ENCODE assay signal across 2 cellular contexts in genomic region chr22:38080468-38080846, GRCh38.
A peak's percentile ranks its signal among the peaks of the same experiment; 100 is the strongest.
TF ChIP-seq lines count a peak whose summit lies in the region.

No MANE protein-coding gene starts in this region.

TF ChIP-seq in K562, 482 proteins besides CTCF, POLR2A, EP300 and RAD21:
- no peak for TF ChIP-seq TCF3 (CRISPR knock-in tag; IDR thresholded peaks at IDR 0.05)
- TF ChIP-seq MEF2D (tag; conservative IDR thresholded peaks at IDR 0.05; ENCODE audit: low read depth) = no peak
- no peak for TF ChIP-seq PTTG1 (tag; IDR thresholded peaks at IDR 0.05; ENCODE audit: low read depth)
- TF ChIP-seq NFIC (IDR thresholded peaks at IDR 0.05) = peak; percentile 44; the same call in 1 of the 2 replicates
- TF ChIP-seq ZNF347 (CRISPR knock-in tag; IDR thresholded peaks at IDR 0.05; ENCODE audit: low read depth) = no peak

TF ChIP-seq in SK-N-SH, 30 proteins besides CTCF, POLR2A, EP300 and RAD21:
- TF ChIP-seq EZH2phosphoT487 (IDR thresholded peaks at IDR 0.05; ENCODE audit: borderline replicate concordance, low read depth) (no peak), SIN3A (IDR thresholded peaks at IDR 0.05; ENCODE audit: borderline replicate concordance, low read depth, low read length) (no peak)
